28 cellular contexts compared by ENCODE assay signal in the genomic region with DNA sequence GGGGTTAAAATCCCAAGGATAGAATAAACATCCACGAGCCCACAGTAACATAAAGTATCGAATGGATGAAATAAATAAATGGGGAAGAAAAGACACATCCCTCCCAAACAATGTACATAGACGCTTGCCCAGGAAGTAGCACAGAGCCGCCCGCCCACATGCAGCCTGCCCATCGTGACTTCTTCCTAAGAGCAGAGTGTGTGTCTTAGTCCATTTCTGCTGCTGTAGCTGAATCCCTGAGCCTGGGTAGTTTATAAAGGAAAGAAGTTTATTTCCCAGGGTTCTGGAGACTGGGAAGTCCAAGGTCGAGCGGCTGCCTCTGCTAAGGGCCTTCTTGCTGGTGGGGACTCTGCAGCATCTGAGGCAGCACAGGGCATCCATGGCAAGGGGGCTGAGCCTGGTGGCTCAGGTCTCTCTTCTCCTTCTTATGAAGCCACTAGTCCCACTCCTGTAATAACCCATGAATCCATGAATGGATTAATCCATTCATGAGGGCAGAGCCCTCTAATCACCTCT.
"Had no signal": no experiment of that assay in that cellular context is flagged by ENCODE, and none has a peak within 500 bp of the region (broad histone marks: within the 10 kb centered on the region; RNA-seq: fewer than 3 reads in every experiment).

No MANE protein-coding gene starts in this region.

- H3K9me3 Mint-ChIP-seq: dendritic cell treated with granulocyte-macrophage colony-stimulating factor and Interleukin-4, amounts not matched to agents 40 ng/mL and 50 ng/mL, for 4 days; stimulated activated effector memory CD8-positive, alpha-beta T cell treated with anti-CD3 and anti-CD28 coated beads, Interleukin-12 subunit alpha, Interleukin-12 subunit beta, amount 100 ng/mL, for 72 hours had no signal

- H3K4me1 Mint-ChIP-seq: endodermal cell; stimulated activated effector memory CD8-positive, alpha-beta T cell treated with anti-CD3 and anti-CD28 coated beads, Interleukin-12 subunit alpha, Interleukin-12 subunit beta, amount 100 ng/mL, for 72 hours had no signal

- ATAC-seq: esophagus mucosa; gastrocnemius medialis; left lung; naive thymus-derived CD8-positive, alpha-beta T cell; pancreas; sciatic nerve; stimulated activated effector memory CD8-positive, alpha-beta T cell treated with anti-CD3 and anti-CD28 coated beads, Interleukin-12 subunit alpha, Interleukin-12 subunit beta, amount 100 ng/mL, for 72 hours had no signal

- H3K27ac Mint-ChIP-seq: dendritic cell treated with granulocyte-macrophage colony-stimulating factor and Interleukin-4, amounts not matched to agents 40 ng/mL and 50 ng/mL, for 4 days; endodermal cell; naive thymus-derived CD8-positive, alpha-beta T cell; stimulated activated effector memory CD8-positive, alpha-beta T cell treated with anti-CD3 and anti-CD28 coated beads, Interleukin-12 subunit alpha, Interleukin-12 subunit beta, amount 100 ng/mL, for 72 hours had no signal

- DNase-seq: colonic mucosa; effector CD8-positive, alpha-beta T cell; endodermal cell; foreskin fibroblast; gastrocnemius medialis; head of caudate nucleus; mammary epithelial cell; mesendoderm; midbrain; occipital lobe; retina; stimulated activated CD4-positive, alpha-beta T cell treated with anti-CD3 and anti-CD28 coated beads, Interleukin-12 subunit alpha, Interleukin-12 subunit beta, amount 100 ng/mL, for 4 hours; stimulated activated CD4-positive, alpha-beta T cell treated with anti-CD3 and anti-CD28 coated beads, Interleukin-2, amount 100 ng/mL, for 24 hours; stimulated activated CD4-positive, alpha-beta T cell treated with anti-CD3 and anti-CD28 coated beads, Interleukin-4, amount 100 ng/mL, for 24 hours; stimulated activated naive CD4-positive, alpha-beta T cell treated with Interleukin-2 at 50 U/mL for 16 hours; stomach; thyroid gland; trophoblast cell had no signal

- H3K4me1 ChIP-seq: colonic mucosa, gastrocnemius medialis, left lung, pancreas, stomach, thyroid gland had no signal

- H3K4me3 ChIP-seq: colonic mucosa, gastrocnemius medialis, left lung, pancreas, smooth muscle cell, stomach, thyroid gland, vagina had no signal

- H3K27ac ChIP-seq: colonic mucosa, epithelial cell of prostate, gastrocnemius medialis, left lung, pancreas, stomach, thyroid gland, vagina had no signal

- H3K9me3 ChIP-seq: colonic mucosa, gastrocnemius medialis, pancreas, thyroid gland, vagina had no signal

- H3K36me3 Mint-ChIP-seq: naive thymus-derived CD8-positive, alpha-beta T cell; stimulated activated effector memory CD8-positive, alpha-beta T cell treated with anti-CD3 and anti-CD28 coated beads, Interleukin-12 subunit alpha, Interleukin-12 subunit beta, amount 100 ng/mL, for 72 hours had no signal

- H3K36me3 ChIP-seq: colonic mucosa, gastrocnemius medialis, left lung, pancreas, stomach, thyroid gland, vagina had no signal

- H3K27me3 ChIP-seq: colonic mucosa, gastrocnemius medialis, pancreas, thyroid gland, vagina had no signal

- H3K4me3 Mint-ChIP-seq: dendritic cell treated with granulocyte-macrophage colony-stimulating factor and Interleukin-4, amounts not matched to agents 40 ng/mL and 50 ng/mL, for 4 days; endodermal cell; naive thymus-derived CD8-positive, alpha-beta T cell; stimulated activated effector memory CD8-positive, alpha-beta T cell treated with anti-CD3 and anti-CD28 coated beads, Interleukin-12 subunit alpha, Interleukin-12 subunit beta, amount 100 ng/mL, for 72 hours had no signal
